Comparison of ENCODE assay signal across 8 cellular contexts in the genomic region with DNA sequence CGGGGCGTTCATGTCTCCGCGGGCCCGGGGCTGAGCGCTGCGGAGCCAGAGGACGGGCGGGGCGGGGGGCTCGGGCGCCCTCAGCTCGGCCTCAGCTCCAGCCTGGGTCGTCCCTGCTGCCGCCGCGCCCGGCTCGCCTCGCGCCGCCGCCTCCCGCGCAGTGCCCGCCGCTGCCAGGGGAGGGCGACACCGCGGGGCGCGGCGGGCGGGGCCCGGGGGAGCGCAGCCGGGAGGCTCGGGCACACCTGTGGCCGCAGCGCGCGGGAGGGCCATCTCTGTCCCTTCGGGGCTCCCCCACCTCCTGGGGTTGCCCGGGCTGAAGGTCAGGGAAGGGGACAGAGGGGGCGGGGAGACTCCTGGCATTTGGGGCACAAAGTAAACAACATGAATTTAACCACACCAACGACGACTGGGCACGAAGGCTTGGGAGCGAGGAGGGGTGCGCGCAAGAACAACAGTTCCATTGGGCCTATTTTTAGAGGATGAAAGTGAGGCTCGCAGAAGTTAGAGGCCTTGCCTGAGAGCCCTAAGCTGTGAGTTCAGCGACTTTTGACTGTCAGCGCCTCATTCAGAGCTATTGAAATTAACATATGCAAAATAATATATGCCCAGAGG. TPM values are rescaled to one million over a fixed set of nuclear protein-coding genes. Genes with fewer than 3 reads are reported as not detected.
DNase-seq lines count a peak whose midpoint lies in the region; ATAC-seq, FAIRE-seq and TF ChIP-seq lines count a peak whose summit lies in the region.

A gene with protein sequence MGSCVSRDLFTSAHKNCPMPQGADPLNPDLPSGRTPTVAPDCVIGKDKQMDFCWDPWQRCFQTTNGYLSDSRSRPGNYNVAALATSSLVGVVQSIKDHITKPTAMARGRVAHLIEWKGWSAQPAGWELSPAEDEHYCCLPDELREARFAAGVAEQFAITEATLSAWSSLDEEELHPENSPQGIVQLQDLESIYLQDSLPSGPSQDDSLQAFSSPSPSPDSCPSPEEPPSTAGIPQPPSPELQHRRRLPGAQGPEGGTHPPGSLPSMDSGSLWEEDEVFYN (minus strand): TSS at position 162 of the 615 bp plus-strand sequence. CDS start 209 bp downstream, outside the sequence.

- no peak within 1 kb of the TSS for H3K27ac Mint-ChIP-seq in activated CD4-positive, alpha-beta memory T cell treated with anti-CD3 and anti-CD28 coated beads, Interleukin-2, amount 10 ng/mL, durations not matched to agents 7 days and 5 days
- peak within 1 kb of the TSS in 1 of 10 donors; percentile 37 for H3K27ac Mint-ChIP-seq in naive thymus-derived CD8-positive, alpha-beta T cell

- CTCF ChIA-PET in activated CD4-positive, alpha-beta memory T cell treated with anti-CD3 and anti-CD28 coated beads, Interleukin-2, amount 10 ng/mL, durations not matched to agents 7 days and 5 days (lab: Charles Lee) = interaction anchor here (0.9 to 11.1 kb wide), 9 partner anchors 7 to 174 kb away, joined by 3 to 88 read pairs (median 5); no protein-coding TSS in a partner anchor

- no peaks in the 10 kb centered on the region for H3K79me2 ChIP-seq in KMS-11 (ENCODE audit: insufficient read depth, low read depth)

- H3K9me3 ChIP-seq in endocrine pancreas (ENCODE audit: control insufficient read depth, low read length) (no peaks in the 10 kb centered on the region), upper lobe of right lung (no peaks in the 10 kb centered on the region)

- DNase-seq in ELR (ENCODE audit: low read depth) (peak; percentile 42), upper lobe of right lung (no peak), RCC 7860 (ENCODE audit: low spot score) (no peak)
- peak; percentile 52 for DNase-seq in activated CD4-positive, alpha-beta memory T cell treated with anti-CD3 and anti-CD28 coated beads, Interleukin-2, amount 10 ng/mL, durations not matched to agents 7 days and 5 days
- peak in 7 of 10 donors; percentile 20 to 58 (median 39) for DNase-seq in naive thymus-derived CD8-positive, alpha-beta T cell

- H3K36me3 ChIP-seq in KMS-11 (ENCODE audit: insufficient read depth) = no peaks in the 10 kb centered on the region
- H3K36me3 ChIP-seq in endocrine pancreas (ENCODE audit: control insufficient read depth, insufficient read depth, low read length) = no peaks in the 10 kb centered on the region
- H3K36me3 ChIP-seq in upper lobe of right lung = no peaks in the 10 kb centered on the region

- peaks cover 14% of the 10 kb centered on the region for H3K4me1 ChIP-seq in KMS-11 (ENCODE audit: low read depth, poor library complexity, severe bottlenecking)
- H3K4me1 ChIP-seq in endocrine pancreas (ENCODE audit: control insufficient read depth, insufficient read depth, low read length) = no peaks in the 10 kb centered on the region
- peaks cover 5% of the 10 kb centered on the region for H3K4me1 ChIP-seq in upper lobe of right lung

- no peaks in the 10 kb centered on the region for H3K9me3 Mint-ChIP-seq in activated CD4-positive, alpha-beta memory T cell treated with anti-CD3 and anti-CD28 coated beads, Interleukin-2, amount 10 ng/mL, durations not matched to agents 7 days and 5 days
- H3K9me3 Mint-ChIP-seq in naive thymus-derived CD8-positive, alpha-beta T cell = no peaks in the 10 kb centered on the region

- H3K36me3 Mint-ChIP-seq in activated CD4-positive, alpha-beta memory T cell treated with anti-CD3 and anti-CD28 coated beads, Interleukin-2, amount 10 ng/mL, durations not matched to agents 7 days and 5 days (ENCODE audit: low read depth) = peaks cover 3% of the 10 kb centered on the region
- H3K36me3 Mint-ChIP-seq in naive thymus-derived CD8-positive, alpha-beta T cell = no peaks in the 10 kb centered on the region

- peak within 1 kb of the TSS; percentile 48 for H3K4me2 ChIP-seq in KMS-11

- H3K4me3 ChIP-seq in KMS-11 (IDR thresholded peaks at IDR 0.05; ENCODE audit: insufficient read depth, low read depth, low read length) (peak within 1 kb of the TSS; percentile 6), endocrine pancreas (ENCODE audit: control insufficient read depth, insufficient read depth, low read length) (no peak within 1 kb of the TSS), upper lobe of right lung (peak within 1 kb of the TSS; percentile 16)

- peak within 1 kb of the TSS; percentile 76 for H2AFZ ChIP-seq in KMS-11 (ENCODE audit: low read depth)

- H3K27me3 Mint-ChIP-seq in activated CD4-positive, alpha-beta memory T cell treated with anti-CD3 and anti-CD28 coated beads, Interleukin-2, amount 10 ng/mL, durations not matched to agents 7 days and 5 days = peaks cover 23% of the 10 kb centered on the region
- H3K27me3 Mint-ChIP-seq in naive thymus-derived CD8-positive, alpha-beta T cell = peaks cover 12 to 22% (median 15%) of the 10 kb centered on the region in 5 donors

- intact Hi-C loops in upper lobe of right lung (cut with DNase I) = no loop called here

- peak within 1 kb of the TSS; percentile 60 for H3K4me3 Mint-ChIP-seq in activated CD4-positive, alpha-beta memory T cell treated with anti-CD3 and anti-CD28 coated beads, Interleukin-2, amount 10 ng/mL, durations not matched to agents 7 days and 5 days
- peak within 1 kb of the TSS; percentile 48 to 87 (median 80) for H3K4me3 Mint-ChIP-seq in naive thymus-derived CD8-positive, alpha-beta T cell

- H3K27ac ChIP-seq in KMS-11 (peak within 1 kb of the TSS; percentile 15; the same call in 1 of the 2 replicates), upper lobe of right lung (no peak within 1 kb of the TSS)

- peak; percentile 87 to 95 for ATAC-seq in naive thymus-derived CD8-positive, alpha-beta T cell
- peak; percentile 71 for ATAC-seq in upper lobe of right lung
- no peak for ATAC-seq in HG03378 (IDR thresholded peaks at IDR 0.05; ENCODE audit: unreplicated experiment)

- FAIRE-seq in RCC 7860 (lab: Jason Lieb, UNC) = no peak

- POLR2A ChIA-PET in activated CD4-positive, alpha-beta memory T cell treated with anti-CD3 and anti-CD28 coated beads, Interleukin-2, amount 10 ng/mL, durations not matched to agents 7 days and 5 days (lab: Charles Lee) = interaction anchor here (1.5 to 1.9 kb wide), 2 partner anchors 9 to 31 kb away, joined by 4 to 6 read pairs; no protein-coding TSS in a partner anchor
- POLR2A ChIA-PET in naive thymus-derived CD8-positive, alpha-beta T cell (lab: Charles Lee) = no interaction called here

- H3K4me1 Mint-ChIP-seq in activated CD4-positive, alpha-beta memory T cell treated with anti-CD3 and anti-CD28 coated beads, Interleukin-2, amount 10 ng/mL, durations not matched to agents 7 days and 5 days = peaks cover 55% of the 10 kb centered on the region
- peaks cover 8 to 25% (median 14%) of the 10 kb centered on the region in 4 donors for H3K4me1 Mint-ChIP-seq in naive thymus-derived CD8-positive, alpha-beta T cell

- H3K9ac ChIP-seq in KMS-11 (peak within 1 kb of the TSS; percentile 42; the same call in 1 of the 2 replicates), endocrine pancreas (ENCODE audit: control insufficient read depth, insufficient read depth, low read length) (peak within 1 kb of the TSS; percentile 54)

- H4K20me1 ChIP-seq in KMS-11 (ENCODE audit: insufficient read depth) = no peaks in the 10 kb centered on the region

- H3K27me3 ChIP-seq in KMS-11 (ENCODE audit: insufficient read depth, low read depth) = no peaks in the 10 kb centered on the region
- no peaks in the 10 kb centered on the region for H3K27me3 ChIP-seq in endocrine pancreas (ENCODE audit: control insufficient read depth, insufficient read depth, low read length)
- H3K27me3 ChIP-seq in upper lobe of right lung = peaks cover 11% of the 10 kb centered on the region

- TF ChIP-seq CTCF in KMS-11 (conservative IDR thresholded peaks at IDR 0.05; ENCODE audit: low read depth, low read length) (peak; percentile 30; the same call in 1 of the 2 replicates), upper lobe of right lung (IDR thresholded peaks at IDR 0.05) (no peak)

RNA-seq across cellular contexts. Expression of the gene that starts here (rescaled TPM):
- total RNA-seq in activated CD4-positive, alpha-beta memory T cell treated with anti-CD3 and anti-CD28 coated beads, Interleukin-2, amount 10 ng/mL, durations not matched to agents 7 days and 5 days = 1 to 10 TPM; 5.1 to 5.6 TPM
- not detected for total RNA-seq in naive thymus-derived CD8-positive, alpha-beta T cell
- not detected for polyA plus RNA-seq in naive thymus-derived CD8-positive, alpha-beta T cell
- total RNA-seq in upper lobe of right lung = not detected

Comparison
In these comparisons a context has a peak if more than half of its experiments do, and no peak if none do; other contexts are left out.
1. Peak in DNase-seq and ATAC-seq in naive thymus-derived CD8-positive, alpha-beta T cell; RNA of the gene not detected or under 1 TPM.
2. Peak in ATAC-seq and H3K4me3 ChIP-seq in upper lobe of right lung; RNA of the gene not detected or under 1 TPM.
3. DNase-seq: peak in ELR (single experiment) and activated CD4-positive, alpha-beta memory T cell treated with anti-CD3 and anti-CD28 coated beads, Interleukin-2, amount 10 ng/mL, durations not matched to agents 7 days and 5 days (single experiment); none in upper lobe of right lung (single experiment) and RCC 7860 (single experiment).